Comparison of ENCODE assay signal across 16 cellular contexts in the genomic region with DNA sequence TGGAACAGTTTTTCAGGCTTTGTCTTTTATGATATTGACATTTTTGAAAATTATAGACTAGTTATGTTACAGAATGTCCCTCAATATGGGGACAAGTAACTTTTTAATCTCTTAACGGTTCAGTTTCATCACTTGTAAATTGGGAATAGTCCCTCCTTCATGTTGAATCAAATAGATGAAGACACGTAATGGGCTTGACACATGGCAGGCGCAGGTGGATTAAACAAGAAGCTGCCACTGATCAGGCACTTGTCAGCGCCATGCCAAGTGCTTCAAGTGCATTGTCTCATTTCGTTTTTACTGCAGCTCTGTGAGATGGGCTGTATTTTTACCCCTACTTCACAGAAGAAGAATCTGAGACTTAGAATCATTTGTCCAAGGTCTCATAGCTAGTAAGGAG. TPM values are rescaled to one million over a fixed set of nuclear protein-coding genes. Genes with fewer than 3 reads are reported as not detected.
DNase-seq lines count a peak whose midpoint lies in the region; ATAC-seq and TF ChIP-seq lines count a peak whose summit lies in the region.
"Had no signal": no experiment of that assay in that cellular context is flagged by ENCODE, and none has a peak within 500 bp of the region (broad histone marks: within the 10 kb centered on the region; RNA-seq: fewer than 3 reads in every experiment).

No MANE protein-coding gene starts in this region.

- ATAC-seq in left ventricle myocardium superior (peak; percentile 45), Right ventricle myocardium superior (ENCODE audit: poor library complexity) (no peak)
- ATAC-seq: CD8-positive, alpha-beta T cell had no signal

- in situ Hi-C loops in ACHN (cut with HindIII; ENCODE audit: low pct_ligation_motif_present, low pct_unique_long_range_greater_than_20kb, low sequenced_read_pairs) = no loop called here

- peak; percentile 5 for DNase-seq in NCI-H510A treated with DMSO at 0.1 percent for 48 hours (lab: John Stamatoyannopoulos, UW)
- no peak for DNase-seq in NCI-H510A (lab: John Stamatoyannopoulos, UW)
- no peak for DNase-seq in left ventricle myocardium superior
- DNase-seq in Right ventricle myocardium superior = no peak
- DNase-seq in ACHN = no peak
- no peak for DNase-seq in DMS 273 treated with DMSO at 0.1 percent for 48 hours (lab: John Stamatoyannopoulos, UW)
- no peak for DNase-seq in NOMO-1 (lab: John Stamatoyannopoulos, UW; ENCODE audit: unreplicated experiment in 2 of 2)
- DNase-seq: 8988T; Calu3; CD8-positive, alpha-beta T cell; DMS53; DND-41; EL; GM23248 had no signal

- intact Hi-C loops in left ventricle myocardium superior (cut with micrococcal nuclease) = loop anchor here (10.0 kb wide), 1 partner anchor 46 kb away; no protein-coding TSS in a partner anchor
- intact Hi-C loops in Right ventricle myocardium superior (cut with DNase I) = no loop called here

- TF ChIP-seq CTCF in VCaP (conservative IDR thresholded peaks at IDR 0.05) = no peak

- H3K27ac ChIP-seq in VCaP = peak overlapping the region; percentile 65
- H3K27ac ChIP-seq: BLaER1 treated with 17β-estradiol and CSF1 and Interleukin-3, amounts not matched to agents 10 nM and 100 nM; GM23248 had no signal

RNA-seq across cellular contexts. Expression of a gene that starts 9.5 kb away (rescaled TPM):
- 94.0 TPM for total RNA-seq in left ventricle myocardium superior
- total RNA-seq in Right ventricle myocardium superior = 90.9 TPM

RNA-seq across cellular contexts. Expression of a gene that starts 52.7 kb away (rescaled TPM):
- total RNA-seq in left ventricle myocardium superior (4.3 TPM), Right ventricle myocardium superior (3.3 TPM)
